In the genomic region with DNA sequence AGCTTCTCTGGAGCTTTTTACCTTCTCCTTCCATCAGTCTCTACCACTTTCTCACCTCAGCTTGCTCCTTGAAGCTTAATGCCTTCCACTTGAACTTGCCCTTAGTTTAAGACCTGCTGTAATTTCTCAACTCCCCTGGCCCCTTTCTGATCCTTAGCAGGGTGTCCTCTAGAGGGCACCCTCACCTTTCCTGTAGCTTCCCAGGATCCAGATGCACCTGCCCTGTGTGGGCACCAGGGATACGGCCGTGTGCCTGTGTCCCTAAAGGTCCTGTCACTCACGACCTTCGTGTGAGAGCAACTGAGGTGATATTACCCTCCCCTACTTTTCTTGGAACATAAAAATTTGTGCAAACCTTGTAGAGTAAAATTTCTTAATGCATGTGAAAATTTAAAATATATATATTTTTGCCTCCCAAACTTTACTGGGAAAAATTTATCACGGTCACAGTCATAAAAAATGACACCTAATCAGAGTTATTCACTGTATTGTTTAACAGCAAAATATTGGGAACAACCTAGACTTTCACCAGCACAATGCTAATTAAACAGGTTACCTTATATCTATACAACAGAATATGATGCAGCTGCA, we compare ENCODE assay signal across 9 cellular contexts. TPM values are rescaled to one million over a fixed set of nuclear protein-coding genes. Genes with fewer than 3 reads are reported as not detected.
DNase-seq lines count a peak whose midpoint lies in the region; ATAC-seq and TF ChIP-seq lines count a peak whose summit lies in the region.
"Had no signal": no experiment of that assay in that cellular context is flagged by ENCODE, and none has a peak within 500 bp of the region (broad histone marks: within the 10 kb centered on the region; RNA-seq: fewer than 3 reads in every experiment).

No MANE protein-coding gene starts in this region.

- H3K4me1 Mint-ChIP-seq in activated naive CD4-positive, alpha-beta T cell treated with anti-CD3 and anti-CD28 coated beads for 36 hours (ENCODE audit: low read depth) = no peaks in the 10 kb centered on the region
- H3K4me1 Mint-ChIP-seq in chondrocyte (ENCODE audit: low read depth) = no peaks in the 10 kb centered on the region
- H3K4me1 Mint-ChIP-seq: central memory CD8-positive, alpha-beta T cell had no signal

- WGBS in testis, 2 donors = 39 to 40% methylated on average over 5 of the region's 5 CpGs

- no peaks in the 10 kb centered on the region for H3K4me1 ChIP-seq in testis

- no peak for TF ChIP-seq POLR2A in testis (IDR thresholded peaks at IDR 0.05)

- H3K27ac Mint-ChIP-seq in activated naive CD4-positive, alpha-beta T cell treated with anti-CD3 and anti-CD28 coated beads for 36 hours = no peak overlapping the region
- no peak overlapping the region for H3K27ac Mint-ChIP-seq in chondrocyte (ENCODE audit: unreplicated experiment)

- peaks cover 2% of the 10 kb centered on the region for H3K9me3 Mint-ChIP-seq in activated naive CD4-positive, alpha-beta T cell treated with anti-CD3 and anti-CD28 coated beads for 36 hours
- peaks cover 30% of the 10 kb centered on the region for H3K9me3 Mint-ChIP-seq in chondrocyte (ENCODE audit: low read depth)
- H3K9me3 Mint-ChIP-seq: central memory CD8-positive, alpha-beta T cell had no signal

- no peaks in the 10 kb centered on the region for H3K36me3 Mint-ChIP-seq in activated naive CD4-positive, alpha-beta T cell treated with anti-CD3 and anti-CD28 coated beads for 36 hours (ENCODE audit: low read depth)
- H3K36me3 Mint-ChIP-seq in chondrocyte (ENCODE audit: low read depth) = no peaks in the 10 kb centered on the region

- intact Hi-C loops in activated naive CD4-positive, alpha-beta T cell treated with anti-CD3 and anti-CD28 coated beads for 36 hours (cut with micrococcal nuclease) = no loop called here
- intact Hi-C loops in testis (cut with DNase I; ENCODE audit: low total_unique reads) = no loop called here

- no peak overlapping the region for H3K4me3 ChIP-seq in testis

- H3K27me3 ChIP-seq in testis = no peaks in the 10 kb centered on the region

- ATAC-seq in HG02981 (IDR thresholded peaks at IDR 0.05; ENCODE audit: unreplicated experiment) = no peak

- H3K27me3 Mint-ChIP-seq in activated naive CD4-positive, alpha-beta T cell treated with anti-CD3 and anti-CD28 coated beads for 36 hours (ENCODE audit: low read depth) = peaks cover 18% of the 10 kb centered on the region
- H3K27me3 Mint-ChIP-seq in chondrocyte (ENCODE audit: low read depth) = no peaks in the 10 kb centered on the region

- no peaks in the 10 kb centered on the region for H3K36me3 ChIP-seq in testis (ENCODE audit: low read depth, missing control alignments)

- peak; percentile 18 for DNase-seq in activated naive CD4-positive, alpha-beta T cell treated with anti-CD3 and anti-CD28 coated beads for 36 hours
- no peak for DNase-seq in activated naive CD4-positive, alpha-beta T cell treated with Interleukin-2 at 50 U/mL for 16 hours
- peak; percentile 6 for DNase-seq in NCI-H2171 (lab: John Stamatoyannopoulos, UW)
- DNase-seq in chondrocyte (ENCODE audit: low spot score) = no peak
- DNase-seq in testis = peak; percentile 27
- no peak for DNase-seq in foreskin melanocyte
- DNase-seq in NCI-H187 treated with DMSO at 0.1 percent for 48 hours (lab: John Stamatoyannopoulos, UW) = no peak

- CTCF ChIA-PET in activated naive CD4-positive, alpha-beta T cell treated with anti-CD3 and anti-CD28 coated beads for 36 hours (lab: Charles Lee) = interaction anchor here (0.5 to 0.7 kb wide), 2 partner anchors 9 to 123 kb away, joined by 3 read pairs; no protein-coding TSS in a partner anchor

- H3K27ac ChIP-seq in testis = no peak overlapping the region

- no peak overlapping the region for H3K4me3 Mint-ChIP-seq in activated naive CD4-positive, alpha-beta T cell treated with anti-CD3 and anti-CD28 coated beads for 36 hours
- H3K4me3 Mint-ChIP-seq in chondrocyte (ENCODE audit: unreplicated experiment) = no peak overlapping the region
- H3K4me3 Mint-ChIP-seq: central memory CD8-positive, alpha-beta T cell had no signal

- no peaks in the 10 kb centered on the region for H3K9me3 ChIP-seq in testis

- peak; percentile 29 for TF ChIP-seq CTCF in chondrocyte (IDR thresholded peaks at IDR 0.05)
- peak in 1 of 3 experiments; percentile 31 for TF ChIP-seq CTCF in testis (IDR thresholded peaks at IDR 0.05)

RNA-seq across cellular contexts. Expression of gene PSG3, which starts 46.4 kb away (rescaled TPM):
- not detected for total RNA-seq in activated naive CD4-positive, alpha-beta T cell treated with anti-CD3 and anti-CD28 coated beads for 36 hours
- total RNA-seq in chondrocyte (0.99 TPM in 1 of 3 replicates, not detected in the others), testis (1 to 10 TPM in 1 of 2 donors, under 1 TPM in 1; 0.25 to 2.0 TPM)
- 5.8 TPM for polyA plus RNA-seq in testis (ENCODE audit: insufficient read depth, low read depth, low replicate concordance)

Comparison
In these comparisons a context has a peak if more than half of its experiments do, and no peak if none do; other contexts are left out.
1. DNase-seq: peak in activated naive CD4-positive, alpha-beta T cell treated with anti-CD3 and anti-CD28 coated beads for 36 hours (single experiment), NCI-H2171 (single experiment) and testis (single experiment); none in activated naive CD4-positive, alpha-beta T cell treated with Interleukin-2 at 50 U/mL for 16 hours (single experiment), chondrocyte (single experiment), foreskin melanocyte (single experiment) and NCI-H187 treated with DMSO at 0.1 percent for 48 hours (single experiment).